ENCODE assay signal across 7 cellular contexts in genomic region chr14:104826197-104826857, GRCh38. TPM values are rescaled to one million over a fixed set of nuclear protein-coding genes. Genes with fewer than 3 reads are reported as not detected.
DNase-seq lines count a peak whose midpoint lies in the region; ATAC-seq lines count a peak whose summit lies in the region.

No MANE protein-coding gene starts in this region.

- DNase-seq in NCI-H446 (lab: John Stamatoyannopoulos, UW) (peak; percentile 74 to 91), cerebellum (ENCODE audit: low spot score) (peak; percentile 86), left colon (peak; percentile 85 to 95)
- DNase-seq in activated CD4-positive, alpha-beta T cell treated with anti-CD3 and anti-CD28 coated beads for 1 hour: peak; percentile 92
- peak; percentile 97 for DNase-seq in stimulated activated CD4-positive, alpha-beta T cell treated with anti-CD3 and anti-CD28 coated beads, Interleukin-1b, Interleukin-23, amount 100 ng/mL, for 4 hours (ENCODE audit: low read depth in 2 of 2)

- intact Hi-C loops in left colon (cut with DNase I, micrococcal nuclease): no loop called here

- ATAC-seq in GM18498 (IDR thresholded peaks at IDR 0.05; ENCODE audit: unreplicated experiment): peak; percentile 78
- ATAC-seq in HG03097 (IDR thresholded peaks at IDR 0.05; ENCODE audit: low FRiP score, unreplicated experiment): peak; percentile 67
- ATAC-seq in left colon: peak; percentile 86

RNA-seq across cellular contexts. Expression of gene ZBTB42, which starts 25.4 kb away (rescaled TPM):
- total RNA-seq in cerebellum: 0.73 TPM
- total RNA-seq in left colon: 1 to 10 TPM; 7.2 to 9.2 TPM

RNA-seq across cellular contexts. Expression of gene AKT1, which starts 30.8 kb away (rescaled TPM):
- total RNA-seq in cerebellum: 70.9 TPM
- 100 to 1,000 TPM; 132 to 135 TPM for total RNA-seq in left colon

RNA-seq across cellular contexts. Expression of gene CEP170B, which starts 38.7 kb away (rescaled TPM):
- total RNA-seq in cerebellum (13.3 TPM), left colon (10 to 100 TPM; 76.4 to 89.3 TPM)

Comparison
In these comparisons a context has a peak if more than half of its experiments do, and no peak if none do; other contexts are left out.
1. Peak in every context shown above with its lines: DNase-seq and ATAC-seq.